17 cellular contexts compared by ENCODE assay signal in genomic region chr16:2771496-2772402, GRCh38. TPM values are rescaled to one million over a fixed set of nuclear protein-coding genes. Genes with fewer than 3 reads are reported as not detected.
DNase-seq lines count a peak whose midpoint lies in the region; ATAC-seq and TF ChIP-seq lines count a peak whose summit lies in the region.
"Had no signal": no experiment of that assay in that cellular context is flagged by ENCODE, and none has a peak within 500 bp of the region (broad histone marks: within the 10 kb centered on the region; RNA-seq: fewer than 3 reads in every experiment).

No MANE protein-coding gene starts in this region.

- H3K4me3 ChIP-seq in HUES48 (ENCODE audit: low read depth, low read length), result no peak overlapping the region
- H3K4me3 ChIP-seq in ectodermal cell (ENCODE audit: insufficient read depth, low read depth, low read length), result no peak overlapping the region
- H3K4me3 ChIP-seq: skin epidermis had no signal

- H3K9me3 ChIP-seq in HUES48 (ENCODE audit: control insufficient read depth, insufficient read depth, low read length), result no peaks in the 10 kb centered on the region
- no peaks in the 10 kb centered on the region for H3K9me3 ChIP-seq in ectodermal cell (ENCODE audit: control insufficient read depth, low read length)

- POLR2A ChIA-PET in activated CD4-positive, alpha-beta memory T cell treated with anti-CD3 and anti-CD28 coated beads, Interleukin-2, amount 10 ng/mL, durations not matched to agents 7 days and 5 days (lab: Charles Lee), result interaction anchor here (8.1 kb wide), 1 partner anchor 19 kb away, joined by 114 read pairs; the partner anchor contains the start of gene SRRM2
- POLR2A ChIA-PET in activated CD4-positive, alpha-beta memory T cell treated with anti-CD3 and anti-CD28 coated beads for 36 hours (lab: Charles Lee), result interaction anchor here (0.9 kb wide), 1 partner anchor 18 kb away, joined by 3 read pairs; no protein-coding TSS in a partner anchor

- no peak for DNase-seq in activated CD4-positive, alpha-beta memory T cell treated with anti-CD3 and anti-CD28 coated beads, Interleukin-2, amount 10 ng/mL, durations not matched to agents 7 days and 5 days
- no peak for DNase-seq in activated CD4-positive, alpha-beta memory T cell treated with anti-CD3 and anti-CD28 coated beads for 36 hours
- no peak for DNase-seq in progenitor cell of endocrine pancreas (ENCODE audit: low spot score, unreplicated experiment)
- DNase-seq in amniotic stem cell (lab: John Stamatoyannopoulos, UW), result no peak
- DNase-seq in nucleus accumbens (lab: John Stamatoyannopoulos, UW), result no peak
- DNase-seq: activated CD4-positive, alpha-beta T cell treated with anti-CD3 and anti-CD28 coated beads for 4 hours; foreskin melanocyte; Kasumi-1; naive B cell; NCI-H2107 had no signal

- H3K9ac ChIP-seq in HUES48 (ENCODE audit: low read depth, low read length), result no peak overlapping the region

- 94 to 95% methylated on average over 18 of the region's 18 CpGs for WGBS in ectodermal cell, 2 experiments

- H3K36me3 ChIP-seq in HUES48 (ENCODE audit: control insufficient read depth, insufficient read depth, low read length) (peaks cover 83% of the 10 kb centered on the region), ectodermal cell (ENCODE audit: control insufficient read depth, insufficient read depth, low read length) (peaks cover 53% of the 10 kb centered on the region)

- TF ChIP-seq CTCF in progenitor cell of endocrine pancreas (IDR thresholded peaks at IDR 0.05; ENCODE audit: unreplicated experiment), result no peak

- intact Hi-C loops in activated CD4-positive, alpha-beta memory T cell treated with anti-CD3 and anti-CD28 coated beads for 36 hours (cut with micrococcal nuclease), result no loop called here

- H3K27me3 ChIP-seq in HUES48 (ENCODE audit: control insufficient read depth, insufficient read depth, low read length) (no peaks in the 10 kb centered on the region), ectodermal cell (ENCODE audit: control insufficient read depth, insufficient read depth, low read length, poor library complexity, severe bottlenecking) (no peaks in the 10 kb centered on the region)

- H3K27me3 Mint-ChIP-seq in activated CD4-positive, alpha-beta memory T cell treated with anti-CD3 and anti-CD28 coated beads, Interleukin-2, amount 10 ng/mL, durations not matched to agents 7 days and 5 days, result no peaks in the 10 kb centered on the region
- no peaks in the 10 kb centered on the region for H3K27me3 Mint-ChIP-seq in activated CD4-positive, alpha-beta memory T cell treated with anti-CD3 and anti-CD28 coated beads for 36 hours
- no peaks in the 10 kb centered on the region for H3K27me3 Mint-ChIP-seq in progenitor cell of endocrine pancreas
- H3K27me3 Mint-ChIP-seq: naive B cell had no signal

- no peaks in the 10 kb centered on the region for H3K9me3 Mint-ChIP-seq in activated CD4-positive, alpha-beta memory T cell treated with anti-CD3 and anti-CD28 coated beads, Interleukin-2, amount 10 ng/mL, durations not matched to agents 7 days and 5 days
- H3K9me3 Mint-ChIP-seq in activated CD4-positive, alpha-beta memory T cell treated with anti-CD3 and anti-CD28 coated beads for 36 hours, result no peaks in the 10 kb centered on the region
- no peaks in the 10 kb centered on the region for H3K9me3 Mint-ChIP-seq in progenitor cell of endocrine pancreas (ENCODE audit: low read depth)
- H3K9me3 Mint-ChIP-seq: naive B cell had no signal

- H3K4me1 ChIP-seq in HUES48 (ENCODE audit: control insufficient read depth, insufficient read depth, low read length) (no peaks in the 10 kb centered on the region), ectodermal cell (ENCODE audit: control insufficient read depth, insufficient read depth, low read length) (no peaks in the 10 kb centered on the region)

- CTCF ChIA-PET in activated CD4-positive, alpha-beta memory T cell treated with anti-CD3 and anti-CD28 coated beads, Interleukin-2, amount 10 ng/mL, durations not matched to agents 7 days and 5 days (lab: Charles Lee), result no interaction called here
- CTCF ChIA-PET in activated CD4-positive, alpha-beta memory T cell treated with anti-CD3 and anti-CD28 coated beads for 36 hours (lab: Charles Lee), result interaction anchor here (1.3 kb wide), 1 partner anchor 15 kb away, joined by 4 read pairs; no protein-coding TSS in a partner anchor

- H3K36me3 Mint-ChIP-seq in activated CD4-positive, alpha-beta memory T cell treated with anti-CD3 and anti-CD28 coated beads, Interleukin-2, amount 10 ng/mL, durations not matched to agents 7 days and 5 days (ENCODE audit: low read depth), result peaks cover 68% of the 10 kb centered on the region
- peaks cover 46% of the 10 kb centered on the region for H3K36me3 Mint-ChIP-seq in activated CD4-positive, alpha-beta memory T cell treated with anti-CD3 and anti-CD28 coated beads for 36 hours
- H3K36me3 Mint-ChIP-seq in progenitor cell of endocrine pancreas (ENCODE audit: insufficient read depth), result peaks cover 23% of the 10 kb centered on the region

- H3K4me3 Mint-ChIP-seq in activated CD4-positive, alpha-beta memory T cell treated with anti-CD3 and anti-CD28 coated beads, Interleukin-2, amount 10 ng/mL, durations not matched to agents 7 days and 5 days, result no peak overlapping the region
- no peak overlapping the region for H3K4me3 Mint-ChIP-seq in activated CD4-positive, alpha-beta memory T cell treated with anti-CD3 and anti-CD28 coated beads for 36 hours
- no peak overlapping the region for H3K4me3 Mint-ChIP-seq in progenitor cell of endocrine pancreas (ENCODE audit: low read depth)

- H3K27ac ChIP-seq in HUES48 (ENCODE audit: low read depth, low read length) (peak overlapping the region; percentile 47), ectodermal cell (ENCODE audit: insufficient read depth, low read depth, low read length, poor library complexity, severe bottlenecking) (peak overlapping the region; percentile 17)

- peaks cover 33% of the 10 kb centered on the region for H3K4me1 Mint-ChIP-seq in activated CD4-positive, alpha-beta memory T cell treated with anti-CD3 and anti-CD28 coated beads, Interleukin-2, amount 10 ng/mL, durations not matched to agents 7 days and 5 days
- peaks cover 21% of the 10 kb centered on the region for H3K4me1 Mint-ChIP-seq in activated CD4-positive, alpha-beta memory T cell treated with anti-CD3 and anti-CD28 coated beads for 36 hours (ENCODE audit: low read depth)
- peaks cover 7% of the 10 kb centered on the region for H3K4me1 Mint-ChIP-seq in progenitor cell of endocrine pancreas (ENCODE audit: low read depth)

- ATAC-seq in GM19351 (IDR thresholded peaks at IDR 0.05; ENCODE audit: unreplicated experiment), result no peak

- H3K27ac Mint-ChIP-seq in activated CD4-positive, alpha-beta memory T cell treated with anti-CD3 and anti-CD28 coated beads, Interleukin-2, amount 10 ng/mL, durations not matched to agents 7 days and 5 days, result peak overlapping the region; percentile 38
- no peak overlapping the region for H3K27ac Mint-ChIP-seq in activated CD4-positive, alpha-beta memory T cell treated with anti-CD3 and anti-CD28 coated beads for 36 hours
- H3K27ac Mint-ChIP-seq in progenitor cell of endocrine pancreas, result peak overlapping the region; percentile 77

RNA-seq across cellular contexts. Expression of gene ELOB, which starts 5.3 kb away (rescaled TPM):
- total RNA-seq in activated CD4-positive, alpha-beta memory T cell treated with anti-CD3 and anti-CD28 coated beads, Interleukin-2, amount 10 ng/mL, durations not matched to agents 7 days and 5 days, result 100 to 1,000 TPM; 141 to 150 TPM
- total RNA-seq in activated CD4-positive, alpha-beta memory T cell treated with anti-CD3 and anti-CD28 coated beads for 36 hours, result 100 to 1,000 TPM; 165 to 175 TPM
- 218 TPM for polyA plus RNA-seq in ectodermal cell (2013, experiment 1 of 4)
- polyA plus RNA-seq in ectodermal cell (2013, experiment 2 of 4), result 219 TPM
- 229 TPM for polyA plus RNA-seq in ectodermal cell (2013, experiment 3 of 4)
- 227 TPM for polyA plus RNA-seq in ectodermal cell (2013, experiment 4 of 4)
- total RNA-seq in progenitor cell of endocrine pancreas, result 201 and 207 TPM in 2 replicates

RNA-seq across cellular contexts. Expression of gene PRSS33, which starts 15.6 kb away (rescaled TPM):
- total RNA-seq in activated CD4-positive, alpha-beta memory T cell treated with anti-CD3 and anti-CD28 coated beads, Interleukin-2, amount 10 ng/mL, durations not matched to agents 7 days and 5 days, result not detected
- total RNA-seq in activated CD4-positive, alpha-beta memory T cell treated with anti-CD3 and anti-CD28 coated beads for 36 hours, result not detected
- not detected for polyA plus RNA-seq in ectodermal cell (2013, experiment 1 of 4)
- 0.36 TPM for polyA plus RNA-seq in ectodermal cell (2013, experiment 2 of 4)
- polyA plus RNA-seq in ectodermal cell (2013, experiment 3 of 4), result 0.53 TPM
- polyA plus RNA-seq in ectodermal cell (2013, experiment 4 of 4), result 0.61 TPM
- total RNA-seq in progenitor cell of endocrine pancreas, result 0.27 and 0.31 TPM in 2 replicates
- total RNA-seq: dermis microvascular lymphatic vessel endothelial cell, kidney epithelial cell, ureter had no signal

RNA-seq across cellular contexts. Expression of gene SRRM2, which starts 19.3 kb away (rescaled TPM):
- 100 to 1,000 TPM; 520 to 539 TPM for total RNA-seq in activated CD4-positive, alpha-beta memory T cell treated with anti-CD3 and anti-CD28 coated beads, Interleukin-2, amount 10 ng/mL, durations not matched to agents 7 days and 5 days
- 100 to 1,000 TPM; 483 to 526 TPM for total RNA-seq in activated CD4-positive, alpha-beta memory T cell treated with anti-CD3 and anti-CD28 coated beads for 36 hours
- polyA plus RNA-seq in ectodermal cell (2013, experiment 1 of 4), result 666 TPM
- 703 TPM for polyA plus RNA-seq in ectodermal cell (2013, experiment 2 of 4)
- 464 TPM for polyA plus RNA-seq in ectodermal cell (2013, experiment 3 of 4)
- 553 TPM for polyA plus RNA-seq in ectodermal cell (2013, experiment 4 of 4)
- total RNA-seq in progenitor cell of endocrine pancreas, result 817 and 838 TPM in 2 replicates

RNA-seq across cellular contexts. Expression of gene PRSS41, which starts 26.5 kb away (rescaled TPM):
- not detected for total RNA-seq in activated CD4-positive, alpha-beta memory T cell treated with anti-CD3 and anti-CD28 coated beads, Interleukin-2, amount 10 ng/mL, durations not matched to agents 7 days and 5 days
- total RNA-seq in activated CD4-positive, alpha-beta memory T cell treated with anti-CD3 and anti-CD28 coated beads for 36 hours, result not detected
- polyA plus RNA-seq in ectodermal cell (2013, experiment 1 of 4), result not detected
- not detected for polyA plus RNA-seq in ectodermal cell (2013, experiment 2 of 4)
- not detected for polyA plus RNA-seq in ectodermal cell (2013, experiment 3 of 4)
- polyA plus RNA-seq in ectodermal cell (2013, experiment 4 of 4), result not detected
- total RNA-seq in progenitor cell of endocrine pancreas, result not detected in 2 replicates
- total RNA-seq: dermis microvascular lymphatic vessel endothelial cell, kidney epithelial cell, ureter had no signal

RNA-seq across cellular contexts. Expression of gene PRSS21, which starts 45.3 kb away (rescaled TPM):
- 1 to 10 TPM; 3.0 to 4.0 TPM for total RNA-seq in activated CD4-positive, alpha-beta memory T cell treated with anti-CD3 and anti-CD28 coated beads, Interleukin-2, amount 10 ng/mL, durations not matched to agents 7 days and 5 days
- 1 to 10 TPM; 4.7 to 6.2 TPM for total RNA-seq in activated CD4-positive, alpha-beta memory T cell treated with anti-CD3 and anti-CD28 coated beads for 36 hours
- not detected for polyA plus RNA-seq in ectodermal cell (2013, experiment 1 of 4)
- not detected for polyA plus RNA-seq in ectodermal cell (2013, experiment 2 of 4)
- polyA plus RNA-seq in ectodermal cell (2013, experiment 3 of 4), result not detected
- polyA plus RNA-seq in ectodermal cell (2013, experiment 4 of 4), result not detected
- total RNA-seq in progenitor cell of endocrine pancreas, result not detected in 2 replicates
